13 cellular contexts compared by ENCODE assay signal in genomic region chr20:33648396-33649004, GRCh38. TPM values are rescaled to one million over a fixed set of nuclear protein-coding genes. Genes with fewer than 3 reads are reported as not detected.
A peak's percentile ranks its signal among the peaks of the same experiment; 100 is the strongest.
DNase-seq lines count a peak whose midpoint lies in the region; ATAC-seq and TF ChIP-seq lines count a peak whose summit lies in the region.
"Had no signal": no experiment of that assay in that cellular context is flagged by ENCODE, and none has a peak within 500 bp of the region (broad histone marks: within the 10 kb centered on the region; RNA-seq: fewer than 3 reads in every experiment).

No MANE protein-coding gene starts in this region.

- H3K4me3 Mint-ChIP-seq in osteocyte (ENCODE audit: unreplicated experiment), result no peak overlapping the region
- no peak overlapping the region for H3K4me3 Mint-ChIP-seq in GM23338
- H3K4me3 Mint-ChIP-seq: activated CD8-positive, alpha-beta T cell treated with anti-CD3 and anti-CD28 coated beads for 36 hours; activated naive CD4-positive, alpha-beta T cell treated with anti-CD3 and anti-CD28 coated beads for 36 hours had no signal

- no peaks in the 10 kb centered on the region for H3K9me2 ChIP-seq in GM23338 (ENCODE audit: insufficient read depth)

- H3K9me3 Mint-ChIP-seq in osteocyte (ENCODE audit: unreplicated experiment) (no peaks in the 10 kb centered on the region), GM23338 (no peaks in the 10 kb centered on the region)
- H3K9me3 Mint-ChIP-seq: activated CD8-positive, alpha-beta T cell treated with anti-CD3 and anti-CD28 coated beads for 36 hours; activated naive CD4-positive, alpha-beta T cell treated with anti-CD3 and anti-CD28 coated beads for 36 hours; CD8-positive, alpha-beta memory T cell had no signal

- H3K27me3 ChIP-seq in KMS-11 (ENCODE audit: insufficient read depth, low read depth), result no peaks in the 10 kb centered on the region
- no peaks in the 10 kb centered on the region for H3K27me3 ChIP-seq in GM23338 (ENCODE audit: insufficient read depth)

- H2AFZ ChIP-seq in KMS-11 (ENCODE audit: low read depth), result no peak overlapping the region
- no peak overlapping the region for H2AFZ ChIP-seq in GM23338

- ATAC-seq in GM23338, result no peak

- no peaks in the 10 kb centered on the region for H3K79me2 ChIP-seq in KMS-11 (ENCODE audit: insufficient read depth, low read depth)
- H3K79me2 ChIP-seq in GM23338 (replicated peaks; ENCODE audit: insufficient read depth), result no peaks in the 10 kb centered on the region

- H3K4me1 ChIP-seq in KMS-11 (ENCODE audit: low read depth, poor library complexity, severe bottlenecking) (peaks cover 81% of the 10 kb centered on the region), GM23338 (ENCODE audit: insufficient read depth) (no peaks in the 10 kb centered on the region; the same call in 1 of the 2 replicates)

- peaks cover 24% of the 10 kb centered on the region for H3K4me1 Mint-ChIP-seq in osteocyte (ENCODE audit: unreplicated experiment)
- peaks cover 10% of the 10 kb centered on the region; the same call in 2 of the 3 replicates for H3K4me1 Mint-ChIP-seq in GM23338

- H3K9ac ChIP-seq in KMS-11, result peak overlapping the region; percentile 26; the same call in 1 of the 2 replicates

- no peak overlapping the region for H3K4me3 ChIP-seq in KMS-11 (IDR thresholded peaks at IDR 0.05; ENCODE audit: insufficient read depth, low read depth, low read length)
- H3K4me3 ChIP-seq in epithelial cell of esophagus (ENCODE audit: low read length), result no peak overlapping the region
- no peak overlapping the region for H3K4me3 ChIP-seq in GM23338

- H3K36me3 Mint-ChIP-seq in osteocyte (ENCODE audit: unreplicated experiment) (peaks cover 21% of the 10 kb centered on the region), GM23338 (ENCODE audit: low read depth) (peaks cover 14% of the 10 kb centered on the region; the same call in 2 of the 3 replicates)

- H3F3A ChIP-seq in GM23338 (replicated peaks; ENCODE audit: low read depth), result no peaks in the 10 kb centered on the region

- H3K27ac ChIP-seq in KMS-11 (peak overlapping the region; percentile 74), GM23338 (ENCODE audit: low read depth) (no peak overlapping the region)

- DNase-seq in AG20443 (ENCODE audit: low spot score), result peak; percentile 47
- DNase-seq in epithelial cell of esophagus (ENCODE audit: low read depth), result peak; percentile 74
- DNase-seq in osteocyte (ENCODE audit: extremely low spot score, unreplicated experiment), result no peak
- no peak for DNase-seq in GM23338 (ENCODE audit: low spot score)
- DNase-seq in epidermal melanocyte (ENCODE audit: insufficient read length, low spot score), result no peak
- no peak for DNase-seq in AML-193 (lab: John Stamatoyannopoulos, UW)
- no peak for DNase-seq in T-helper 1 cell
- DNase-seq: activated CD8-positive, alpha-beta T cell treated with anti-CD3 and anti-CD28 coated beads for 36 hours; activated naive CD4-positive, alpha-beta T cell treated with anti-CD3 and anti-CD28 coated beads for 36 hours; CD8-positive, alpha-beta memory T cell; foreskin melanocyte had no signal

- H3K36me3 ChIP-seq in KMS-11 (ENCODE audit: insufficient read depth) (no peaks in the 10 kb centered on the region), GM23338 (ENCODE audit: insufficient read depth) (no peaks in the 10 kb centered on the region)

- H4K20me1 ChIP-seq in KMS-11 (ENCODE audit: insufficient read depth) (no peaks in the 10 kb centered on the region), GM23338 (replicated peaks; ENCODE audit: insufficient read depth) (peaks cover 3% of the 10 kb centered on the region; the same call in 1 of the 2 replicates)

- H3K4me2 ChIP-seq in KMS-11 (peak overlapping the region; percentile 84), GM23338 (no peak overlapping the region)

- H3K27ac Mint-ChIP-seq in osteocyte (ENCODE audit: unreplicated experiment) (peak overlapping the region; percentile 69), GM23338 (no peak overlapping the region)
- H3K27ac Mint-ChIP-seq: activated CD8-positive, alpha-beta T cell treated with anti-CD3 and anti-CD28 coated beads for 36 hours; activated naive CD4-positive, alpha-beta T cell treated with anti-CD3 and anti-CD28 coated beads for 36 hours had no signal

- H3K27me3 Mint-ChIP-seq in osteocyte (ENCODE audit: unreplicated experiment), result no peaks in the 10 kb centered on the region
- peaks cover 2% of the 10 kb centered on the region for H3K27me3 Mint-ChIP-seq in GM23338 (ENCODE audit: insufficient read depth, low read depth, poor library complexity)
- H3K27me3 Mint-ChIP-seq: activated CD8-positive, alpha-beta T cell treated with anti-CD3 and anti-CD28 coated beads for 36 hours; CD8-positive, alpha-beta memory T cell had no signal

- TF ChIP-seq CTCF in KMS-11 (conservative IDR thresholded peaks at IDR 0.05; ENCODE audit: low read depth, low read length) (no peak), epithelial cell of esophagus (IDR thresholded peaks at IDR 0.05; ENCODE audit: insufficient read depth, low read depth, low read length, missing control alignments) (no peak), osteocyte (IDR thresholded peaks at IDR 0.05) (no peak), GM23338 (conservative IDR thresholded peaks at IDR 0.05; ENCODE audit: low read depth in 2 of 2) (no peak)

TF ChIP-seq in GM23338, 12 proteins besides CTCF, POLR2A, EP300 and RAD21 (continues in another document):
- TF ChIP-seq NANOG (IDR thresholded peaks at IDR 0.05; ENCODE audit: borderline replicate concordance), result no peak
- no peak for TF ChIP-seq STAT1 (IDR thresholded peaks at IDR 0.05; ENCODE audit: unreplicated experiment)
- no peak for TF ChIP-seq ZNF331 (CRISPR knock-in tag; IDR thresholded peaks at IDR 0.05; ENCODE audit: low read depth)
- TF ChIP-seq REST (IDR thresholded peaks at IDR 0.05; ENCODE audit: unreplicated experiment), result no peak
- TF ChIP-seq EZH2 (IDR thresholded peaks at IDR 0.05; ENCODE audit: low read depth, unreplicated experiment), result no peak
- TF ChIP-seq CREB1 (CRISPR knock-in tag; IDR thresholded peaks at IDR 0.05; ENCODE audit: low read depth), result no peak

RNA-seq across cellular contexts. Expression of gene C20orf144, which starts 13.6 kb away (rescaled TPM):
- total RNA-seq in osteocyte, result 0.13 and 0.37 TPM in 2 replicates
- 0.66 TPM in 1 of 2 replicates, not detected in the other for total RNA-seq in GM23338 (2014; rRNA removed; shearing (Covaris generic))
- polyA plus RNA-seq in GM23338 (2016; fragmentation: Nextera tagmentation; extraction: Ambion mirVana), result 0.10 and 0.26 TPM in 2 replicates
- total RNA-seq: left lobe of liver had no signal
- polyA plus RNA-seq: CD8-positive, alpha-beta memory T cell had no signal

RNA-seq across cellular contexts. Expression of gene ACTL10, which starts 18.2 kb away (rescaled TPM):
- total RNA-seq in osteocyte, result 0.52 and 0.54 TPM in 2 replicates
- total RNA-seq in GM23338 (2014; rRNA removed; shearing (Covaris generic)), result 0.08 and 1.9 TPM in 2 replicates
- 0.66 and 0.71 TPM in 2 replicates for polyA plus RNA-seq in GM23338 (2016; fragmentation: Nextera tagmentation; extraction: Ambion mirVana)

RNA-seq across cellular contexts. Expression of gene NECAB3, which starts 25.7 kb away (rescaled TPM):
- 29.1 and 30.0 TPM in 2 replicates for total RNA-seq in osteocyte
- 28.4 TPM in 2 replicates for total RNA-seq in GM23338 (2014; rRNA removed; shearing (Covaris generic))
- polyA plus RNA-seq in GM23338 (2016; fragmentation: Nextera tagmentation; extraction: Ambion mirVana), result 8.5 and 13.4 TPM in 2 replicates

RNA-seq across cellular contexts. Expression of gene E2F1, which starts 37.7 kb away (rescaled TPM):
- total RNA-seq in osteocyte, result 5.6 and 6.3 TPM in 2 replicates
- total RNA-seq in GM23338 (2014; rRNA removed; shearing (Covaris generic)), result 42.6 and 45.0 TPM in 2 replicates
- polyA plus RNA-seq in GM23338 (2016; fragmentation: Nextera tagmentation; extraction: Ambion mirVana), result 12.1 and 13.9 TPM in 2 replicates

Comparison
In these comparisons a context has a peak if more than half of its experiments do, and no peak if none do; other contexts are left out.
1. DNase-seq: peak in AG20443 (single experiment) and epithelial cell of esophagus (single experiment); none in osteocyte (single experiment), GM23338 (single experiment), epidermal melanocyte (single experiment), AML-193 (0 of 2) and T-helper 1 cell (0 of 5).